In genomic region chr18:48714873-48715272, GRCh38 we compare ENCODE assay signal across 2 cellular contexts.
TF ChIP-seq lines count a peak whose summit lies in the region.

No MANE protein-coding gene starts in this region.

TF ChIP-seq in GM23338, 12 proteins besides CTCF, POLR2A, EP300 and RAD21 (continued from another document):
- TF ChIP-seq, protein P1, sequence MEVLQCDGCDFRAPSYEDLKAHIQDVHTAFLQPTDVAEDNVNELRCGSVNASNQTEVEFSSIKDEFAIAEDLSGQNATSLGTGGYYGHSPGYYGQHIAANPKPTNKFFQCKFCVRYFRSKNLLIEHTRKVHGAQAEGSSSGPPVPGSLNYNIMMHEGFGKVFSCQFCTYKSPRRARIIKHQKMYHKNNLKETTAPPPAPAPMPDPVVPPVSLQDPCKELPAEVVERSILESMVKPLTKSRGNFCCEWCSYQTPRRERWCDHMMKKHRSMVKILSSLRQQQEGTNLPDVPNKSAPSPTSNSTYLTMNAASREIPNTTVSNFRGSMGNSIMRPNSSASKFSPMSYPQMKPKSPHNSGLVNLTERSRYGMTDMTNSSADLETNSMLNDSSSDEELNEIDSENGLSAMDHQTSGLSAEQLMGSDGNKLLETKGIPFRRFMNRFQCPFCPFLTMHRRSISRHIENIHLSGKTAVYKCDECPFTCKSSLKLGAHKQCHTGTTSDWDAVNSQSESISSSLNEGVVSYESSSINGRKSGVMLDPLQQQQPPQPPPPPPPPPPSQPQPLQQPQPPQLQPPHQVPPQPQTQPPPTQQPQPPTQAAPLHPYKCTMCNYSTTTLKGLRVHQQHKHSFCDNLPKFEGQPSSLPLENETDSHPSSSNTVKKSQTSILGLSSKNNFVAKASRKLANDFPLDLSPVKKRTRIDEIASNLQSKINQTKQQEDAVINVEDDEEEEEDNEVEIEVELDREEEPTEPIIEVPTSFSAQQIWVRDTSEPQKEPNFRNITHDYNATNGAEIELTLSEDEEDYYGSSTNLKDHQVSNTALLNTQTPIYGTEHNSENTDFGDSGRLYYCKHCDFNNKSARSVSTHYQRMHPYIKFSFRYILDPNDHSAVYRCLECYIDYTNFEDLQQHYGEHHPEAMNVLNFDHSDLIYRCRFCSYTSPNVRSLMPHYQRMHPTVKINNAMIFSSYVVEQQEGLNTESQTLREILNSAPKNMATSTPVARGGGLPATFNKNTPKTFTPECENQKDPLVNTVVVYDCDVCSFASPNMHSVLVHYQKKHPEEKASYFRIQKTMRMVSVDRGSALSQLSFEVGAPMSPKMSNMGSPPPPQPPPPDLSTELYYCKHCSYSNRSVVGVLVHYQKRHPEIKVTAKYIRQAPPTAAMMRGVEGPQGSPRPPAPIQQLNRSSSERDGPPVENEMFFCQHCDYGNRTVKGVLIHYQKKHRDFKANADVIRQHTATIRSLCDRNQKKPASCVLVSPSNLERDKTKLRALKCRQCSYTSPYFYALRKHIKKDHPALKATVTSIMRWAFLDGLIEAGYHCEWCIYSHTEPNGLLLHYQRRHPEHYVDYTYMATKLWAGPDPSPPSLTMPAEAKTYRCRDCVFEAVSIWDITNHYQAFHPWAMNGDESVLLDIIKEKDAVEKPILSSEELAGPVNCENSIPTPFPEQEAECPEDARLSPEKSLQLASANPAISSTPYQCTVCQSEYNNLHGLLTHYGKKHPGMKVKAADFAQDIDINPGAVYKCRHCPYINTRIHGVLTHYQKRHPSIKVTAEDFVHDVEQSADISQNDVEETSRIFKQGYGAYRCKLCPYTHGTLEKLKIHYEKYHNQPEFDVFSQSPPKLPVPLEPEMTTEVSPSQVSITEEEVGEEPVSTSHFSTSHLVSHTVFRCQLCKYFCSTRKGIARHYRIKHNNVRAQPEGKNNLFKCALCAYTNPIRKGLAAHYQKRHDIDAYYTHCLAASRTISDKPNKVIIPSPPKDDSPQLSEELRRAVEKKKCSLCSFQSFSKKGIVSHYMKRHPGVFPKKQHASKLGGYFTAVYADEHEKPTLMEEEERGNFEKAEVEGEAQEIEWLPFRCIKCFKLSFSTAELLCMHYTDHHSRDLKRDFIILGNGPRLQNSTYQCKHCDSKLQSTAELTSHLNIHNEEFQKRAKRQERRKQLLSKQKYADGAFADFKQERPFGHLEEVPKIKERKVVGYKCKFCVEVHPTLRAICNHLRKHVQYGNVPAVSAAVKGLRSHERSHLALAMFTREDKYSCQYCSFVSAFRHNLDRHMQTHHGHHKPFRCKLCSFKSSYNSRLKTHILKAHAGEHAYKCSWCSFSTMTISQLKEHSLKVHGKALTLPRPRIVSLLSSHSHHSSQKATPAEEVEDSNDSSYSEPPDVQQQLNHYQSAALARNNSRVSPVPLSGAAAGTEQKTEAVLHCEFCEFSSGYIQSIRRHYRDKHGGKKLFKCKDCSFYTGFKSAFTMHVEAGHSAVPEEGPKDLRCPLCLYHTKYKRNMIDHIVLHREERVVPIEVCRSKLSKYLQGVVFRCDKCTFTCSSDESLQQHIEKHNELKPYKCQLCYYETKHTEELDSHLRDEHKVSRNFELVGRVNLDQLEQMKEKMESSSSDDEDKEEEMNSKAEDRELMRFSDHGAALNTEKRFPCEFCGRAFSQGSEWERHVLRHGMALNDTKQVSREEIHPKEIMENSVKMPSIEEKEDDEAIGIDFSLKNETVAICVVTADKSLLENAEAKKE (CRISPR knock-in tag; IDR thresholded peaks at IDR 0.05), result no peak
- TF ChIP-seq CREB1 (CRISPR knock-in tag; IDR thresholded peaks at IDR 0.05; ENCODE audit: low read depth) (no peak), REST (IDR thresholded peaks at IDR 0.05; ENCODE audit: unreplicated experiment) (no peak), POLR2AphosphoS5 (IDR thresholded peaks at IDR 0.05; ENCODE audit: low read depth) (no peak), EZH2 (IDR thresholded peaks at IDR 0.05; ENCODE audit: low read depth, unreplicated experiment) (no peak), ZNF114 (CRISPR knock-in tag; IDR thresholded peaks at IDR 0.05) (no peak), STAT1 (IDR thresholded peaks at IDR 0.05; ENCODE audit: unreplicated experiment) (no peak), NANOG (IDR thresholded peaks at IDR 0.05; ENCODE audit: borderline replicate concordance) (no peak), ETS1 (IDR thresholded peaks at IDR 0.05) (no peak), ZNF331 (CRISPR knock-in tag; IDR thresholded peaks at IDR 0.05; ENCODE audit: low read depth) (no peak), JUNB (IDR thresholded peaks at IDR 0.05; ENCODE audit: unreplicated experiment) (no peak)

TF ChIP-seq in H1, 55 proteins besides CTCF, POLR2A, EP300 and RAD21 (continued from another document):
- TF ChIP-seq GABPA (IDR thresholded peaks at IDR 0.05; ENCODE audit: borderline replicate concordance, insufficient read depth, low read length), result no peak
- TF ChIP-seq SAP30 (IDR thresholded peaks at IDR 0.05; ENCODE audit: insufficient read depth, insufficient replicate concordance, low read length), result no peak
- no peak for TF ChIP-seq ASH2L (IDR thresholded peaks at IDR 0.05; ENCODE audit: low read length)
- TF ChIP-seq BACH1 (IDR thresholded peaks at IDR 0.05; ENCODE audit: low read length), result no peak
- no peak for TF ChIP-seq BRCA1 (IDR thresholded peaks at IDR 0.05; ENCODE audit: low read depth, low read length)
- TF ChIP-seq RBBP5 (IDR thresholded peaks at IDR 0.05; ENCODE audit: borderline replicate concordance, low read depth, low read length), result no peak
- TF ChIP-seq, protein P2, sequence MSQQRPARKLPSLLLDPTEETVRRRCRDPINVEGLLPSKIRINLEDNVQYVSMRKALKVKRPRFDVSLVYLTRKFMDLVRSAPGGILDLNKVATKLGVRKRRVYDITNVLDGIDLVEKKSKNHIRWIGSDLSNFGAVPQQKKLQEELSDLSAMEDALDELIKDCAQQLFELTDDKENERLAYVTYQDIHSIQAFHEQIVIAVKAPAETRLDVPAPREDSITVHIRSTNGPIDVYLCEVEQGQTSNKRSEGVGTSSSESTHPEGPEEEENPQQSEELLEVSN (IDR thresholded peaks at IDR 0.05), result no peak
- no peak for TF ChIP-seq NANOG (IDR thresholded peaks at IDR 0.05; ENCODE audit: insufficient read depth, low read depth, low read length, poor library complexity, severe bottlenecking)
- TF ChIP-seq RFX5 (IDR thresholded peaks at IDR 0.05; ENCODE audit: borderline replicate concordance, low read depth, low read length), result no peak
- TF ChIP-seq KDM4A (IDR thresholded peaks at IDR 0.05; ENCODE audit: low read depth, low read length, severe bottlenecking), result no peak
- TF ChIP-seq, protein P3, sequence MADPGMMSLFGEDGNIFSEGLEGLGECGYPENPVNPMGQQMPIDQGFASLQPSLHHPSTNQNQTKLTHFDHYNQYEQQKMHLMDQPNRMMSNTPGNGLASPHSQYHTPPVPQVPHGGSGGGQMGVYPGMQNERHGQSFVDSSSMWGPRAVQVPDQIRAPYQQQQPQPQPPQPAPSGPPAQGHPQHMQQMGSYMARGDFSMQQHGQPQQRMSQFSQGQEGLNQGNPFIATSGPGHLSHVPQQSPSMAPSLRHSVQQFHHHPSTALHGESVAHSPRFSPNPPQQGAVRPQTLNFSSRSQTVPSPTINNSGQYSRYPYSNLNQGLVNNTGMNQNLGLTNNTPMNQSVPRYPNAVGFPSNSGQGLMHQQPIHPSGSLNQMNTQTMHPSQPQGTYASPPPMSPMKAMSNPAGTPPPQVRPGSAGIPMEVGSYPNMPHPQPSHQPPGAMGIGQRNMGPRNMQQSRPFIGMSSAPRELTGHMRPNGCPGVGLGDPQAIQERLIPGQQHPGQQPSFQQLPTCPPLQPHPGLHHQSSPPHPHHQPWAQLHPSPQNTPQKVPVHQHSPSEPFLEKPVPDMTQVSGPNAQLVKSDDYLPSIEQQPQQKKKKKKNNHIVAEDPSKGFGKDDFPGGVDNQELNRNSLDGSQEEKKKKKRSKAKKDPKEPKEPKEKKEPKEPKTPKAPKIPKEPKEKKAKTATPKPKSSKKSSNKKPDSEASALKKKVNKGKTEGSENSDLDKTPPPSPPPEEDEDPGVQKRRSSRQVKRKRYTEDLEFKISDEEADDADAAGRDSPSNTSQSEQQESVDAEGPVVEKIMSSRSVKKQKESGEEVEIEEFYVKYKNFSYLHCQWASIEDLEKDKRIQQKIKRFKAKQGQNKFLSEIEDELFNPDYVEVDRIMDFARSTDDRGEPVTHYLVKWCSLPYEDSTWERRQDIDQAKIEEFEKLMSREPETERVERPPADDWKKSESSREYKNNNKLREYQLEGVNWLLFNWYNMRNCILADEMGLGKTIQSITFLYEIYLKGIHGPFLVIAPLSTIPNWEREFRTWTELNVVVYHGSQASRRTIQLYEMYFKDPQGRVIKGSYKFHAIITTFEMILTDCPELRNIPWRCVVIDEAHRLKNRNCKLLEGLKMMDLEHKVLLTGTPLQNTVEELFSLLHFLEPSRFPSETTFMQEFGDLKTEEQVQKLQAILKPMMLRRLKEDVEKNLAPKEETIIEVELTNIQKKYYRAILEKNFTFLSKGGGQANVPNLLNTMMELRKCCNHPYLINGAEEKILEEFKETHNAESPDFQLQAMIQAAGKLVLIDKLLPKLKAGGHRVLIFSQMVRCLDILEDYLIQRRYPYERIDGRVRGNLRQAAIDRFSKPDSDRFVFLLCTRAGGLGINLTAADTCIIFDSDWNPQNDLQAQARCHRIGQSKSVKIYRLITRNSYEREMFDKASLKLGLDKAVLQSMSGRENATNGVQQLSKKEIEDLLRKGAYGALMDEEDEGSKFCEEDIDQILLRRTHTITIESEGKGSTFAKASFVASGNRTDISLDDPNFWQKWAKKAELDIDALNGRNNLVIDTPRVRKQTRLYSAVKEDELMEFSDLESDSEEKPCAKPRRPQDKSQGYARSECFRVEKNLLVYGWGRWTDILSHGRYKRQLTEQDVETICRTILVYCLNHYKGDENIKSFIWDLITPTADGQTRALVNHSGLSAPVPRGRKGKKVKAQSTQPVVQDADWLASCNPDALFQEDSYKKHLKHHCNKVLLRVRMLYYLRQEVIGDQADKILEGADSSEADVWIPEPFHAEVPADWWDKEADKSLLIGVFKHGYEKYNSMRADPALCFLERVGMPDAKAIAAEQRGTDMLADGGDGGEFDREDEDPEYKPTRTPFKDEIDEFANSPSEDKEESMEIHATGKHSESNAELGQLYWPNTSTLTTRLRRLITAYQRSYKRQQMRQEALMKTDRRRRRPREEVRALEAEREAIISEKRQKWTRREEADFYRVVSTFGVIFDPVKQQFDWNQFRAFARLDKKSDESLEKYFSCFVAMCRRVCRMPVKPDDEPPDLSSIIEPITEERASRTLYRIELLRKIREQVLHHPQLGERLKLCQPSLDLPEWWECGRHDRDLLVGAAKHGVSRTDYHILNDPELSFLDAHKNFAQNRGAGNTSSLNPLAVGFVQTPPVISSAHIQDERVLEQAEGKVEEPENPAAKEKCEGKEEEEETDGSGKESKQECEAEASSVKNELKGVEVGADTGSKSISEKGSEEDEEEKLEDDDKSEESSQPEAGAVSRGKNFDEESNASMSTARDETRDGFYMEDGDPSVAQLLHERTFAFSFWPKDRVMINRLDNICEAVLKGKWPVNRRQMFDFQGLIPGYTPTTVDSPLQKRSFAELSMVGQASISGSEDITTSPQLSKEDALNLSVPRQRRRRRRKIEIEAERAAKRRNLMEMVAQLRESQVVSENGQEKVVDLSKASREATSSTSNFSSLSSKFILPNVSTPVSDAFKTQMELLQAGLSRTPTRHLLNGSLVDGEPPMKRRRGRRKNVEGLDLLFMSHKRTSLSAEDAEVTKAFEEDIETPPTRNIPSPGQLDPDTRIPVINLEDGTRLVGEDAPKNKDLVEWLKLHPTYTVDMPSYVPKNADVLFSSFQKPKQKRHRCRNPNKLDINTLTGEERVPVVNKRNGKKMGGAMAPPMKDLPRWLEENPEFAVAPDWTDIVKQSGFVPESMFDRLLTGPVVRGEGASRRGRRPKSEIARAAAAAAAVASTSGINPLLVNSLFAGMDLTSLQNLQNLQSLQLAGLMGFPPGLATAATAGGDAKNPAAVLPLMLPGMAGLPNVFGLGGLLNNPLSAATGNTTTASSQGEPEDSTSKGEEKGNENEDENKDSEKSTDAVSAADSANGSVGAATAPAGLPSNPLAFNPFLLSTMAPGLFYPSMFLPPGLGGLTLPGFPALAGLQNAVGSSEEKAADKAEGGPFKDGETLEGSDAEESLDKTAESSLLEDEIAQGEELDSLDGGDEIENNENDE (IDR thresholded peaks at IDR 0.05; ENCODE audit: insufficient replicate concordance, low read length), result no peak
- TF ChIP-seq TAF1 (IDR thresholded peaks at IDR 0.05; ENCODE audit: low read depth, low read length), result no peak
